Comparison of ENCODE assay signal across 8 cellular contexts in genomic region chr12:67650127-67650495, GRCh38. TPM values are rescaled to one million over a fixed set of nuclear protein-coding genes. Genes with fewer than 3 reads are reported as not detected.
A peak's percentile ranks its signal among the peaks of the same experiment; 100 is the strongest.
DNase-seq lines count a peak whose midpoint lies in the region; ATAC-seq and TF ChIP-seq lines count a peak whose summit lies in the region.

No MANE protein-coding gene starts in this region.

- H3K36me3 ChIP-seq in mucosa of descending colon (ENCODE audit: low read depth), result no peaks in the 10 kb centered on the region

- no peaks in the 10 kb centered on the region for H3K9me3 ChIP-seq in mucosa of descending colon

- TF ChIP-seq CTCF in RWPE1 (conservative IDR thresholded peaks at IDR 0.05; ENCODE audit: low read depth) (no peak), mucosa of descending colon (IDR thresholded peaks at IDR 0.05) (no peak)

- no peaks in the 10 kb centered on the region for H3K9me3 Mint-ChIP-seq in effector memory CD8-positive, alpha-beta T cell

- peak overlapping the region; percentile 97 for H3K4me3 ChIP-seq in mucosa of descending colon

- H3K36me3 Mint-ChIP-seq in effector memory CD8-positive, alpha-beta T cell (ENCODE audit: insufficient read depth), result peaks cover 57% of the 10 kb centered on the region

- peak overlapping the region; percentile 93 to 98 for H3K27ac Mint-ChIP-seq in effector memory CD8-positive, alpha-beta T cell

- peak; percentile 26 for DNase-seq in NCI-H2227 (lab: John Stamatoyannopoulos, UW; ENCODE audit: unreplicated experiment)
- DNase-seq in NCI-H2227 treated with DMSO at 0.1 percent for 48 hours (lab: John Stamatoyannopoulos, UW), result no peak
- peak; percentile 22 for DNase-seq in RWPE1 (ENCODE audit: low spot score)
- DNase-seq in effector memory CD8-positive, alpha-beta T cell, result no peak
- peak in 2 of 3 donors; percentile 42 to 59 for DNase-seq in mucosa of descending colon
- DNase-seq in NOMO-1 treated with DMSO at 0.1 percent for 48 hours (lab: John Stamatoyannopoulos, UW; ENCODE audit: unreplicated experiment), result no peak
- no peak for DNase-seq in sciatic nerve (ENCODE audit: low spot score)

- peak overlapping the region; percentile 97 to 99 for H3K4me3 Mint-ChIP-seq in effector memory CD8-positive, alpha-beta T cell

- peaks cover 48 to 61% of the 10 kb centered on the region in 2 donors for H3K4me1 Mint-ChIP-seq in effector memory CD8-positive, alpha-beta T cell (ENCODE audit: low read depth in 2 of 2)

- H3K4me1 ChIP-seq in mucosa of descending colon (ENCODE audit: low read depth), result peaks cover 22% of the 10 kb centered on the region

- H3K27ac ChIP-seq in RWPE1, result peak overlapping the region; percentile 82

- CTCF ChIA-PET in RWPE1 (lab: Yijun Ruan, JAX), result interaction anchor here (0.7 kb wide), 1 partner anchor 14 kb away, joined by 3 read pairs; no protein-coding TSS in a partner anchor

- intact Hi-C loops in mucosa of descending colon (cut with DNase I, micrococcal nuclease), result loop anchor here in 1 of 2 donors (5.0 kb wide), 1 partner anchor 292 kb away; no protein-coding TSS in a partner anchor
- intact Hi-C loops in sciatic nerve (cut with DNase I), result loop anchor here (10.0 kb wide), 1 partner anchor 215 kb away; no protein-coding TSS in a partner anchor

- no peaks in the 10 kb centered on the region for H3K27me3 Mint-ChIP-seq in effector memory CD8-positive, alpha-beta T cell

- ATAC-seq in effector memory CD8-positive, alpha-beta T cell (replicated peaks), result no peak
- no peak for ATAC-seq in mucosa of descending colon
- ATAC-seq in GM18867 (IDR thresholded peaks at IDR 0.05; ENCODE audit: unreplicated experiment), result no peak
- ATAC-seq in sciatic nerve, result no peak

- POLR2A ChIA-PET in RWPE1 (lab: Yijun Ruan, JAX; ENCODE audit: low non-redundant PET), result no interaction called here

RNA-seq across cellular contexts. Expression of gene DYRK2, which starts 1.6 kb away (rescaled TPM):
- total RNA-seq in mucosa of descending colon (100 to 1,000 TPM in 2 of 3 donors, 10 to 100 TPM in 1; 65.2 to 161 (median 111) TPM), sciatic nerve (25.5 TPM)

Comparison
In these comparisons a context has a peak if more than half of its experiments do, and no peak if none do; other contexts are left out.
1. DNase-seq: peak in NCI-H2227 (single experiment), RWPE1 (single experiment) and mucosa of descending colon (2 of 3); none in NCI-H2227 treated with DMSO at 0.1 percent for 48 hours (single experiment), effector memory CD8-positive, alpha-beta T cell (0 of 3), NOMO-1 treated with DMSO at 0.1 percent for 48 hours (single experiment) and sciatic nerve (single experiment).